1 cellular context compared by ENCODE assay signal in genomic region chr2:170703776-170704476, GRCh38.
A peak's percentile ranks its signal among the peaks of the same experiment; 100 is the strongest.
TF ChIP-seq lines count a peak whose summit lies in the region.

No MANE protein-coding gene starts in this region.

TF ChIP-seq in GM12878, 131 proteins besides CTCF, POLR2A, EP300 and RAD21:
- TF ChIP-seq, protein P1, sequence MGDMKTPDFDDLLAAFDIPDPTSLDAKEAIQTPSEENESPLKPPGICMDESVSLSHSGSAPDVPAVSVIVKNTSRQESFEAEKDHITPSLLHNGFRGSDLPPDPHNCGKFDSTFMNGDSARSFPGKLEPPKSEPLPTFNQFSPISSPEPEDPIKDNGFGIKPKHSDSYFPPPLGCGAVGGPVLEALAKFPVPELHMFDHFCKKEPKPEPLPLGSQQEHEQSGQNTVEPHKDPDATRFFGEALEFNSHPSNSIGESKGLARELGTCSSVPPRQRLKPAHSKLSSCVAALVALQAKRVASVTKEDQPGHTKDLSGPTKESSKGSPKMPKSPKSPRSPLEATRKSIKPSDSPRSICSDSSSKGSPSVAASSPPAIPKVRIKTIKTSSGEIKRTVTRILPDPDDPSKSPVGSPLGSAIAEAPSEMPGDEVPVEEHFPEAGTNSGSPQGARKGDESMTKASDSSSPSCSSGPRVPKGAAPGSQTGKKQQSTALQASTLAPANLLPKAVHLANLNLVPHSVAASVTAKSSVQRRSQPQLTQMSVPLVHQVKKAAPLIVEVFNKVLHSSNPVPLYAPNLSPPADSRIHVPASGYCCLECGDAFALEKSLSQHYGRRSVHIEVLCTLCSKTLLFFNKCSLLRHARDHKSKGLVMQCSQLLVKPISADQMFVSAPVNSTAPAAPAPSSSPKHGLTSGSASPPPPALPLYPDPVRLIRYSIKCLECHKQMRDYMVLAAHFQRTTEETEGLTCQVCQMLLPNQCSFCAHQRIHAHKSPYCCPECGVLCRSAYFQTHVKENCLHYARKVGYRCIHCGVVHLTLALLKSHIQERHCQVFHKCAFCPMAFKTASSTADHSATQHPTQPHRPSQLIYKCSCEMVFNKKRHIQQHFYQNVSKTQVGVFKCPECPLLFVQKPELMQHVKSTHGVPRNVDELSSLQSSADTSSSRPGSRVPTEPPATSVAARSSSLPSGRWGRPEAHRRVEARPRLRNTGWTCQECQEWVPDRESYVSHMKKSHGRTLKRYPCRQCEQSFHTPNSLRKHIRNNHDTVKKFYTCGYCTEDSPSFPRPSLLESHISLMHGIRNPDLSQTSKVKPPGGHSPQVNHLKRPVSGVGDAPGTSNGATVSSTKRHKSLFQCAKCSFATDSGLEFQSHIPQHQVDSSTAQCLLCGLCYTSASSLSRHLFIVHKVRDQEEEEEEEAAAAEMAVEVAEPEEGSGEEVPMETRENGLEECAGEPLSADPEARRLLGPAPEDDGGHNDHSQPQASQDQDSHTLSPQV (IDR thresholded peaks at IDR 0.05): no peak
- no peak for TF ChIP-seq SREBF1 (IDR thresholded peaks at IDR 0.05; ENCODE audit: low read length)
- TF ChIP-seq BCL11A (IDR thresholded peaks at IDR 0.05; ENCODE audit: low read depth, low read length): no peak
- peak; percentile 29; the same call in 1 of the 2 replicates for TF ChIP-seq SPI1 (IDR thresholded peaks at IDR 0.05; ENCODE audit: borderline replicate concordance, insufficient read depth, low read depth, low read length)
